2 cellular contexts compared by ENCODE assay signal in the genomic region with DNA sequence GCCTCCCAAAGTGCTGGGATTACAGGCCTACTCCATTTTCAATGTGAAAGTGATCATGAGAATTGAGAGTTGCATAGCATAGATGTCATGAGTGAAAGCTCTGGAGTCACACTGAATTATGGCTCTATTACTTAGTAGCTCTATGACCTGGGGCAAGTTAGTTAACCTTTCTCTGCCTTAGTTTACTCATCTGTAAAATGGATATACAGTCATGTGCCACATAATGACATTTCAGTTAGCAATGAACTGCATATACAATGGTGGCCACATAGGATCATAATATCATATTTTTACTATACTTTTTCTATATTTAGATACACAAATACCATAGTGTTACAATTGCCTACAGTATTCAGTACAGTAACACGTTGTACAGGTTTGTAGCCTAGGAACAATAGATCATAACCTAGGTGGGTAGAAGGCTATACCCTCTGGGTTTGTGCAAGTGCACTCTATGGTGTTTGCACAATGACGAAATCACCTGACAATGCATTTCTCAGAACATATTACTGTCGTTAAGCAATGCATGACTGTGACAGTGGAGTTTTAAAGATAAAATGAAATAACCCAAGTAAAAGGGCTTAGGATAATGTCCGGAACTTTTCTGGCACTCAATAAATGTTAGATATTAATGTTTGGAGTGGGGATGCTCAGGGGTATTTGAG.
TF ChIP-seq lines count a peak whose summit lies in the region.

No MANE protein-coding gene starts in this region.

TF ChIP-seq in K562, 482 proteins besides CTCF, POLR2A, EP300 and RAD21:
- peak; percentile 58 for TF ChIP-seq C11orf30 (IDR thresholded peaks at IDR 0.05; ENCODE audit: low read depth)
- TF ChIP-seq ZFP30 (CRISPR knock-in tag; IDR thresholded peaks at IDR 0.05; ENCODE audit: borderline replicate concordance) = no peak
- TF ChIP-seq FOSL1 (tag; conservative IDR thresholded peaks at IDR 0.05) = no peak
- TF ChIP-seq ZNF41 (CRISPR knock-in tag; conservative IDR thresholded peaks at IDR 0.05) = no peak
- no peak for TF ChIP-seq TARDBP (IDR thresholded peaks at IDR 0.05)
- no peak for TF ChIP-seq IFI16 (CRISPR knock-in tag; IDR thresholded peaks at IDR 0.05)
- no peak for TF ChIP-seq BMI1 (IDR thresholded peaks at IDR 0.05; ENCODE audit: low read length)
- TF ChIP-seq CBX2 (IDR thresholded peaks at IDR 0.05; ENCODE audit: insufficient read depth, low read length, poor library complexity, severe bottlenecking) = no peak
- TF ChIP-seq CHD2 (IDR thresholded peaks at IDR 0.05; ENCODE audit: low read depth, low read length) = no peak
- no peak for TF ChIP-seq RAD51 (IDR thresholded peaks at IDR 0.05; ENCODE audit: borderline replicate concordance, low read depth)
- TF ChIP-seq MAZ (CRISPR knock-in tag; conservative IDR thresholded peaks at IDR 0.05 in 1 of 2, IDR thresholded peaks at IDR 0.05 in 1 of 2) = no peak
- peak; percentile 21; the same call in 1 of the 2 replicates for TF ChIP-seq MAFG (tag; conservative IDR thresholded peaks at IDR 0.05)
- peak; percentile 63 for TF ChIP-seq RBM25 (IDR thresholded peaks at IDR 0.05; ENCODE audit: low read depth, low read length, severe bottlenecking)
- TF ChIP-seq, protein P1, sequence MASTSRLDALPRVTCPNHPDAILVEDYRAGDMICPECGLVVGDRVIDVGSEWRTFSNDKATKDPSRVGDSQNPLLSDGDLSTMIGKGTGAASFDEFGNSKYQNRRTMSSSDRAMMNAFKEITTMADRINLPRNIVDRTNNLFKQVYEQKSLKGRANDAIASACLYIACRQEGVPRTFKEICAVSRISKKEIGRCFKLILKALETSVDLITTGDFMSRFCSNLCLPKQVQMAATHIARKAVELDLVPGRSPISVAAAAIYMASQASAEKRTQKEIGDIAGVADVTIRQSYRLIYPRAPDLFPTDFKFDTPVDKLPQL (IDR thresholded peaks at IDR 0.05; ENCODE audit: extremely low read depth, insufficient read length) = no peak
- TF ChIP-seq, protein P2, sequence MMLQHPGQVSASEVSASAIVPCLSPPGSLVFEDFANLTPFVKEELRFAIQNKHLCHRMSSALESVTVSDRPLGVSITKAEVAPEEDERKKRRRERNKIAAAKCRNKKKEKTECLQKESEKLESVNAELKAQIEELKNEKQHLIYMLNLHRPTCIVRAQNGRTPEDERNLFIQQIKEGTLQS (IDR thresholded peaks at IDR 0.05) = peak; percentile 20; the same call in 1 of the 2 replicates
- TF ChIP-seq, protein P2 (CRISPR knock-in tag; conservative IDR thresholded peaks at IDR 0.05) = no peak
- TF ChIP-seq POLR2AphosphoS2 (IDR thresholded peaks at IDR 0.05; ENCODE audit: low read length) = no peak
- TF ChIP-seq ZBTB17 (CRISPR knock-in tag; IDR thresholded peaks at IDR 0.05) = no peak
- TF ChIP-seq NCOR1 (IDR thresholded peaks at IDR 0.05) = no peak
- TF ChIP-seq CEBPB (tag; IDR thresholded peaks at IDR 0.05) = peak; percentile 79
- TF ChIP-seq GTF2A2 (tag; IDR thresholded peaks at IDR 0.05) = no peak
- TF ChIP-seq ZNF316 (IDR thresholded peaks at IDR 0.05) = peak; percentile 64
- no peak for TF ChIP-seq CEBPG (CRISPR knock-in tag; IDR thresholded peaks at IDR 0.05)
- peak in 1 of 2 experiments; percentile 52; a peak in 2 of 4 replicates for TF ChIP-seq CEBPG (tag; conservative IDR thresholded peaks at IDR 0.05 in 1 of 2, IDR thresholded peaks at IDR 0.05 in 1 of 2)
- TF ChIP-seq, protein P3, sequence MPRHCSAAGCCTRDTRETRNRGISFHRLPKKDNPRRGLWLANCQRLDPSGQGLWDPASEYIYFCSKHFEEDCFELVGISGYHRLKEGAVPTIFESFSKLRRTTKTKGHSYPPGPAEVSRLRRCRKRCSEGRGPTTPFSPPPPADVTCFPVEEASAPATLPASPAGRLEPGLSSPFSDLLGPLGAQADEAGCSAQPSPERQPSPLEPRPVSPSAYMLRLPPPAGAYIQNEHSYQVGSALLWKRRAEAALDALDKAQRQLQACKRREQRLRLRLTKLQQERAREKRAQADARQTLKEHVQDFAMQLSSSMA (CRISPR knock-in tag; IDR thresholded peaks at IDR 0.05) = no peak
- TF ChIP-seq ARID2 (IDR thresholded peaks at IDR 0.05) = no peak
- no peak for TF ChIP-seq POLR2G (IDR thresholded peaks at IDR 0.05; ENCODE audit: low read depth, low read length)
- TF ChIP-seq FOXA3 (CRISPR knock-in tag; conservative IDR thresholded peaks at IDR 0.05 in 1 of 2, IDR thresholded peaks at IDR 0.05 in 1 of 2) = peak in 1 of 2 experiments; percentile 71; a peak in 2 of 4 replicates

TF ChIP-seq in liver, 16 proteins besides CTCF, POLR2A, EP300 and RAD21:
- TF ChIP-seq YY1 (IDR thresholded peaks at IDR 0.05) = no peak
- TF ChIP-seq FOXA2 (IDR thresholded peaks at IDR 0.05) = peak; percentile 5
- TF ChIP-seq RXRA (IDR thresholded peaks at IDR 0.05) = peak in 1 of 2 donors; percentile 8
- TF ChIP-seq TAF1 (conservative IDR thresholded peaks at IDR 0.05) = no peak
- TF ChIP-seq JUND (IDR thresholded peaks at IDR 0.05) = no peak
